2 cellular contexts compared by ENCODE assay signal in genomic region chr11:9590717-9591116, GRCh38.
TF ChIP-seq lines count a peak whose summit lies in the region.

No MANE protein-coding gene starts in this region.

TF ChIP-seq in HepG2, 621 proteins besides CTCF, POLR2A, EP300 and RAD21:
- TF ChIP-seq POLR2G (IDR thresholded peaks at IDR 0.05; ENCODE audit: low read depth, low read length) (0 out of 2 replicates have a peak, but pooled peaks have one; percentile 11), ZNF34 (CRISPR knock-in tag; IDR thresholded peaks at IDR 0.05; ENCODE audit: borderline replicate concordance) (no peak)

TF ChIP-seq in K562, 482 proteins besides CTCF, POLR2A, EP300 and RAD21:
- TF ChIP-seq TAF15 (IDR thresholded peaks at IDR 0.05; ENCODE audit: low read depth, low read length) (no peak), POLR2AphosphoS2 (IDR thresholded peaks at IDR 0.05; ENCODE audit: low read length) (0 out of 2 replicates have a peak, but pooled peaks have one; percentile 44), POLR2AphosphoS5 (IDR thresholded peaks at IDR 0.05; ENCODE audit: control insufficient read depth, insufficient read depth, low read depth, low read length) (peak; percentile 8; the same call in 1 of the 2 replicates), XRCC4 (IDR thresholded peaks at IDR 0.05; ENCODE audit: extremely low read depth, insufficient read depth, insufficient read length) (no peak), TFAP4 (CRISPR knock-in tag; IDR thresholded peaks at IDR 0.05; ENCODE audit: borderline replicate concordance) (no peak), POLR2B (IDR thresholded peaks at IDR 0.05; ENCODE audit: low read depth, partially characterized antibody) (peak; percentile 10), ARHGAP35 (IDR thresholded peaks at IDR 0.05; ENCODE audit: partially characterized antibody) (no peak)
